Comparison of ENCODE assay signal across 9 cellular contexts in the genomic region with DNA sequence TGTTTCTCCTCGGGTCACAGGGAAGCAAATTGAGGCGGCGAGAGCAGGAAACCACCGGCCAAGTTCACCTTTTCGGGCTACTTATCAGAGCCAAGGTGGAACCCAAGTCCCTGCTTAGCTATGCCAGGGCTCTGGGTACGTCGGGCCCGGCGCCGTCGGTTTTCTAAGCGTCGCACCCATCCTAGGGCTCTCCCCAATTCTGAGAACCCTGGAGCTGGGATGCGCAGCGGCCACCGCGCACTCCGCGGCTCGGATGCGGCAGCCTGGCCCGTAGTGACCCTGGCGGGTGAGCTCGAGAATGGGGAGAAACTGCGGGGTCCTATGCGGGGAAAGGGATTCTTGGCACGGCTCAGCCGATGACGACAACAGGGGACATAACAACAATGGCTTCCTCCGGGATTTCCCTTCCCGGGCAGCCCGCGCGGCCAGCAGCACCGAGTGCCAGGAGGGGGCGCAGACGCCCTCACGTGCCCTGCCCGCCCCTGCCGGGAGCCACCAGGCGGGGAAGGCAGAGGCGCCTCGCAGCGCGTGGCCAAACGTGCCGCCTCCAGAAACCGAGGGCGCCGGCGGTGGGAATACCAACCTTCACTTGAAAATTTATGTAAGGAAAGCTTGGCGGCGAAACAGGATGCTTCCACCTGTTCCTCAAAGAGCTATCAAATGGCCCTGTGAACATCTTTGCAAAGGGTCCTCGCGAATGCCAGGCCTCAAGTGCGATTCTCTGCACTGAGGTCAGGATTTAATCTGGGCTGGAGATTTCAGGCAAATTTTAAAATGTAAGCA. TPM values are rescaled to one million over a fixed set of nuclear protein-coding genes. Genes with fewer than 3 reads are reported as not detected.
DNase-seq lines count a peak whose midpoint lies in the region; ATAC-seq and TF ChIP-seq lines count a peak whose summit lies in the region.
"Had no signal": no experiment of that assay in that cellular context is flagged by ENCODE, and none has a peak within 500 bp of the region (broad histone marks: within the 10 kb centered on the region; RNA-seq: fewer than 3 reads in every experiment).

No MANE protein-coding gene starts in this region.

- no peak for TF ChIP-seq POLR2A in uterus (IDR thresholded peaks at IDR 0.05)

- peak; percentile 50 for ATAC-seq in RWPE2 (ENCODE audit: low read depth)

- DNase-seq in DMS53 treated with DMSO at 0.1 percent for 48 hours (lab: John Stamatoyannopoulos, UW; ENCODE audit: unreplicated experiment) (peak; percentile 9), RWPE2 (ENCODE audit: low spot score) (no peak), glutamatergic neuron (peak; percentile 87), posterior cingulate gyrus (peak in 7 of 10 donors; percentile 43 to 93 (median 53)), uterus (peak; percentile 51 to 53), NCI-H1048 (lab: John Stamatoyannopoulos, UW) (no peak)
- peak; percentile 37 for DNase-seq in activated gamma-delta T cell treated with anti-CD3 and anti-CD28 coated beads, Interleukin-2, amount 50 U/mL, for 16 hours (ENCODE audit: low read depth)

- TF ChIP-seq EP300 in Ishikawa (IDR thresholded peaks at IDR 0.05; ENCODE audit: borderline replicate concordance), result no peak

- H3K4me1 Mint-ChIP-seq in glutamatergic neuron (ENCODE audit: low read depth, unreplicated experiment), result peaks cover 11% of the 10 kb centered on the region

- H3K9me3 ChIP-seq in RWPE2 (ENCODE audit: severe bottlenecking) (no peaks in the 10 kb centered on the region), uterus (no peaks in the 10 kb centered on the region)

- H3K27ac ChIP-seq in RWPE2 (ENCODE audit: poor library complexity, severe bottlenecking) (no peak overlapping the region), uterus (no peak overlapping the region)

- H3K36me3 ChIP-seq in RWPE2 (ENCODE audit: low read depth) (no peaks in the 10 kb centered on the region), uterus (no peaks in the 10 kb centered on the region)

- peaks cover 4% of the 10 kb centered on the region for H3K9me3 Mint-ChIP-seq in glutamatergic neuron (ENCODE audit: unreplicated experiment)

- H3K4me1 ChIP-seq in RWPE2 (ENCODE audit: insufficient read depth, poor library complexity, severe bottlenecking), result no peaks in the 10 kb centered on the region
- H3K4me1 ChIP-seq in uterus, result peaks cover 0 to 23% of the 10 kb centered on the region in 2 donors

- intact Hi-C loops in posterior cingulate gyrus (cut with DNase I) (no loop called here), uterus (cut with DNase I; ENCODE audit: low total_unique reads) (no loop called here)

- peak overlapping the region; percentile 39 for H3K27ac Mint-ChIP-seq in glutamatergic neuron (ENCODE audit: unreplicated experiment)

- peaks cover 5% of the 10 kb centered on the region for H3K36me3 Mint-ChIP-seq in glutamatergic neuron (ENCODE audit: unreplicated experiment)

- H3K27me3 Mint-ChIP-seq in glutamatergic neuron (ENCODE audit: unreplicated experiment), result peaks cover 25% of the 10 kb centered on the region

- H3K27me3 ChIP-seq in RWPE2 (ENCODE audit: insufficient read depth, poor library complexity, severe bottlenecking) (peaks cover 65% of the 10 kb centered on the region), uterus (peaks cover 21 to 25% of the 10 kb centered on the region in 2 donors)

- H3K4me3 Mint-ChIP-seq in glutamatergic neuron (ENCODE audit: unreplicated experiment), result peak overlapping the region; percentile 81

- peak overlapping the region; percentile 12 for H3K4me3 ChIP-seq in RWPE2 (ENCODE audit: severe bottlenecking)
- H3K4me3 ChIP-seq in uterus, result peak overlapping the region; percentile 14 to 19

- peak; percentile 67 for TF ChIP-seq CTCF in RWPE2 (IDR thresholded peaks at IDR 0.05; ENCODE audit: poor library complexity, severe bottlenecking)
- peak; percentile 57 for TF ChIP-seq CTCF in glutamatergic neuron (IDR thresholded peaks at IDR 0.05; ENCODE audit: partially characterized antibody, unreplicated experiment)
- peak; percentile 39 to 53 (median 52) for TF ChIP-seq CTCF in uterus (IDR thresholded peaks at IDR 0.05)

- TF ChIP-seq RAD21 in Ishikawa (IDR thresholded peaks at IDR 0.05; ENCODE audit: low read depth), result peak; percentile 32; the same call in 1 of the 2 replicates

TF ChIP-seq in Ishikawa, 13 proteins besides CTCF, POLR2A, EP300 and RAD21:
- TF ChIP-seq TCF12 (IDR thresholded peaks at IDR 0.05; ENCODE audit: low read depth), result 0 out of 2 replicates have a peak, but pooled peaks have one; percentile 36
- TF ChIP-seq YY1 (IDR thresholded peaks at IDR 0.05; ENCODE audit: low read depth), result peak; percentile 77
- no peak for TF ChIP-seq EGR1 (IDR thresholded peaks at IDR 0.05)
- TF ChIP-seq, protein P1, sequence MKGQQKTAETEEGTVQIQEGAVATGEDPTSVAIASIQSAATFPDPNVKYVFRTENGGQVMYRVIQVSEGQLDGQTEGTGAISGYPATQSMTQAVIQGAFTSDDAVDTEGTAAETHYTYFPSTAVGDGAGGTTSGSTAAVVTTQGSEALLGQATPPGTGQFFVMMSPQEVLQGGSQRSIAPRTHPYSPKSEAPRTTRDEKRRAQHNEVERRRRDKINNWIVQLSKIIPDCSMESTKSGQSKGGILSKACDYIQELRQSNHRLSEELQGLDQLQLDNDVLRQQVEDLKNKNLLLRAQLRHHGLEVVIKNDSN (IDR thresholded peaks at IDR 0.05), result peak; percentile 87
- TF ChIP-seq, protein P2, sequence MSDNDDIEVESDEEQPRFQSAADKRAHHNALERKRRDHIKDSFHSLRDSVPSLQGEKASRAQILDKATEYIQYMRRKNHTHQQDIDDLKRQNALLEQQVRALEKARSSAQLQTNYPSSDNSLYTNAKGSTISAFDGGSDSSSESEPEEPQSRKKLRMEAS (IDR thresholded peaks at IDR 0.05), result peak; percentile 95
- peak; percentile 69; the same call in 1 of the 2 replicates for TF ChIP-seq ZBTB7A (IDR thresholded peaks at IDR 0.05; ENCODE audit: low read depth)

RNA-seq across cellular contexts. Expression of a gene that starts 2.1 kb away (rescaled TPM):
- total RNA-seq in glutamatergic neuron (ENCODE audit: unreplicated experiment) (1.3 TPM), uterus (1 to 10 TPM in 1 of 4 donors, under 1 TPM in 2, not detected in 1; 0.35 to 2.1 (median 0.88) TPM)

RNA-seq across cellular contexts. Expression of a gene that starts 10.3 kb away (rescaled TPM):
- total RNA-seq in glutamatergic neuron (ENCODE audit: unreplicated experiment), result not detected
- total RNA-seq in uterus, result 1 to 10 TPM in 2 of 4 donors, under 1 TPM in 1, not detected in 1; 0.77 to 3.9 (median 1.5) TPM
- total RNA-seq: T-helper 1 cell treated with Interleukin-12 subunit alpha and Interleukin-12 subunit beta and Interleukin-4 antibody, amounts not matched to agents 30 ng/mL and 1 ng/mL, for 36 hours had no signal

RNA-seq across cellular contexts. Expression of a gene that starts 17.3 kb away (rescaled TPM):
- total RNA-seq in glutamatergic neuron (ENCODE audit: unreplicated experiment), result 2.0 TPM
- total RNA-seq in uterus, result 1 to 10 TPM in 1 of 4 donors, under 1 TPM in 3; 0.26 to 5.0 (median 0.58) TPM
- total RNA-seq: T-helper 1 cell treated with Interleukin-12 subunit alpha and Interleukin-12 subunit beta and Interleukin-4 antibody, amounts not matched to agents 30 ng/mL and 1 ng/mL, for 36 hours had no signal

RNA-seq across cellular contexts. Expression of a gene that starts 43.3 kb away (rescaled TPM):
- 1.9 TPM for total RNA-seq in glutamatergic neuron (ENCODE audit: unreplicated experiment)
- 1 to 10 TPM in 3 of 4 donors, not detected in 1; 2.3 to 8.5 (median 2.3) TPM for total RNA-seq in uterus

RNA-seq across cellular contexts. Expression of a gene that starts 47.8 kb away (rescaled TPM):
- 38.5 TPM for total RNA-seq in glutamatergic neuron (ENCODE audit: unreplicated experiment)
- total RNA-seq in uterus, result 10 to 100 TPM in 3 of 4 donors, 1 to 10 TPM in 1; 5.9 to 47.2 (median 31.3) TPM

Comparison
In these comparisons a context has a peak if more than half of its experiments do, and no peak if none do; other contexts are left out.
1. DNase-seq: peak in DMS53 treated with DMSO at 0.1 percent for 48 hours (single experiment), activated gamma-delta T cell treated with anti-CD3 and anti-CD28 coated beads, Interleukin-2, amount 50 U/mL, for 16 hours (single experiment), glutamatergic neuron (single experiment), posterior cingulate gyrus (7 of 10) and uterus (2 of 2); none in RWPE2 (single experiment) and NCI-H1048 (single experiment).
2. Peak in every context shown above with its lines, with median percentiles within 50 percentile points of each other: CTCF ChIP-seq.